1 cellular context compared by ENCODE assay signal in the genomic region with DNA sequence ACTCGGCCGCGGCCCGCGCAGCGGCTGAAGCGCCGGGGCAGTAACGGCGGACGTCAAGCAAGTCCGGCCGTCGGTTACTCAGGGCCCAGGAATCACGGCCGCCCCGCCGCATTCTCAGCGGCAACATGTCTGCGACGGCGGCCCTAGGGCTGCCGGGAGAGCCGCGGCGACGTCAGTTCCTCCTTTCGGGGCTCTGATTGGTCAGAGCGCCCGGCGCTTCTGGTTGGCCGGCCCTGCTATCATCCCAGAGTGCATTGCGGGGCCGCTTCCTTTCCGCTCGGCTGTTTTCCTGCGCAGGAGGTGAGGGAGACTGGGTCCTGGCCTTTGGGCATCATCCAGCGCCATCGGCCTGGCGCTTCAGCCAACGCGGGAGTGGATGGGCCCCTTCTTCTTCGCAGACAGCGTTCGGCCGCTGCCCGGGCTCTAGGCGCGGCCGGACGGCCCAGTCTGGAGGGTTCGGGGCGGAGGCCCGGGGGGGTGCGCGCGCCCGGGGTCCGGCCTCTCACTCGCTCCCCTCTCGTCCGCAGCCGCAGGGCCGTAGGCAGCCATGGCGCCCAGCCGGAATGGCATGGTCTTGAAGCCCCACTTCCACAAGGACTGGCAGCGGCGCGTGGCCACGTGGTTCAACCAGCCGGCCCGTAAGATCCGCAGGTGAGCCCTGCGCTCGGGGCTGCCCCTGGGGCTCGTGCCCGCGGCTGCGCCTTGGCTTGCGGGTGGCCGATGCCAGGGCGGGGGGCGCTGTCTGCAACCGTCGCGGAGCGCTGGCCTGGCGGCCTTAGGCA.
A peak's percentile ranks its signal among the peaks of the same experiment; 100 is the strongest.
TF ChIP-seq lines count a peak whose summit lies in the region.

RPL13 (plus strand) TSS at position 270 of the 782 bp plus-strand sequence; CDS start at position 548, 278 bp downstream.

TF ChIP-seq in K562, 482 proteins besides CTCF, POLR2A, EP300 and RAD21 (continued from another document and continues in another):
- peak; percentile 69; the same call in 1 of the 2 replicates for TF ChIP-seq ZNF592 (IDR thresholded peaks at IDR 0.05)
- no peak for TF ChIP-seq ZNF239 (CRISPR knock-in tag; IDR thresholded peaks at IDR 0.05)
- no peak for TF ChIP-seq OTX1 (CRISPR knock-in tag; IDR thresholded peaks at IDR 0.05)
- peak; percentile 60; the same call in 1 of the 2 replicates for TF ChIP-seq FOXJ2 (tag; IDR thresholded peaks at IDR 0.05)
- TF ChIP-seq FOXA1 (IDR thresholded peaks at IDR 0.05; ENCODE audit: borderline replicate concordance), result no peak
- TF ChIP-seq IFI16 (CRISPR knock-in tag; IDR thresholded peaks at IDR 0.05), result no peak
- TF ChIP-seq ZFP36 (IDR thresholded peaks at IDR 0.05; ENCODE audit: low read depth, low read length, partially characterized antibody), result no peak
- peak; percentile 65 for TF ChIP-seq FOS (IDR thresholded peaks at IDR 0.05; ENCODE audit: extremely low read depth, insufficient read length)
- peak; percentile 65; the same call in 1 of the 2 replicates for TF ChIP-seq ATF6 (CRISPR knock-in tag; IDR thresholded peaks at IDR 0.05)
- TF ChIP-seq HEY1 (CRISPR knock-in tag; IDR thresholded peaks at IDR 0.05; ENCODE audit: borderline replicate concordance), result no peak
- TF ChIP-seq, protein P1, sequence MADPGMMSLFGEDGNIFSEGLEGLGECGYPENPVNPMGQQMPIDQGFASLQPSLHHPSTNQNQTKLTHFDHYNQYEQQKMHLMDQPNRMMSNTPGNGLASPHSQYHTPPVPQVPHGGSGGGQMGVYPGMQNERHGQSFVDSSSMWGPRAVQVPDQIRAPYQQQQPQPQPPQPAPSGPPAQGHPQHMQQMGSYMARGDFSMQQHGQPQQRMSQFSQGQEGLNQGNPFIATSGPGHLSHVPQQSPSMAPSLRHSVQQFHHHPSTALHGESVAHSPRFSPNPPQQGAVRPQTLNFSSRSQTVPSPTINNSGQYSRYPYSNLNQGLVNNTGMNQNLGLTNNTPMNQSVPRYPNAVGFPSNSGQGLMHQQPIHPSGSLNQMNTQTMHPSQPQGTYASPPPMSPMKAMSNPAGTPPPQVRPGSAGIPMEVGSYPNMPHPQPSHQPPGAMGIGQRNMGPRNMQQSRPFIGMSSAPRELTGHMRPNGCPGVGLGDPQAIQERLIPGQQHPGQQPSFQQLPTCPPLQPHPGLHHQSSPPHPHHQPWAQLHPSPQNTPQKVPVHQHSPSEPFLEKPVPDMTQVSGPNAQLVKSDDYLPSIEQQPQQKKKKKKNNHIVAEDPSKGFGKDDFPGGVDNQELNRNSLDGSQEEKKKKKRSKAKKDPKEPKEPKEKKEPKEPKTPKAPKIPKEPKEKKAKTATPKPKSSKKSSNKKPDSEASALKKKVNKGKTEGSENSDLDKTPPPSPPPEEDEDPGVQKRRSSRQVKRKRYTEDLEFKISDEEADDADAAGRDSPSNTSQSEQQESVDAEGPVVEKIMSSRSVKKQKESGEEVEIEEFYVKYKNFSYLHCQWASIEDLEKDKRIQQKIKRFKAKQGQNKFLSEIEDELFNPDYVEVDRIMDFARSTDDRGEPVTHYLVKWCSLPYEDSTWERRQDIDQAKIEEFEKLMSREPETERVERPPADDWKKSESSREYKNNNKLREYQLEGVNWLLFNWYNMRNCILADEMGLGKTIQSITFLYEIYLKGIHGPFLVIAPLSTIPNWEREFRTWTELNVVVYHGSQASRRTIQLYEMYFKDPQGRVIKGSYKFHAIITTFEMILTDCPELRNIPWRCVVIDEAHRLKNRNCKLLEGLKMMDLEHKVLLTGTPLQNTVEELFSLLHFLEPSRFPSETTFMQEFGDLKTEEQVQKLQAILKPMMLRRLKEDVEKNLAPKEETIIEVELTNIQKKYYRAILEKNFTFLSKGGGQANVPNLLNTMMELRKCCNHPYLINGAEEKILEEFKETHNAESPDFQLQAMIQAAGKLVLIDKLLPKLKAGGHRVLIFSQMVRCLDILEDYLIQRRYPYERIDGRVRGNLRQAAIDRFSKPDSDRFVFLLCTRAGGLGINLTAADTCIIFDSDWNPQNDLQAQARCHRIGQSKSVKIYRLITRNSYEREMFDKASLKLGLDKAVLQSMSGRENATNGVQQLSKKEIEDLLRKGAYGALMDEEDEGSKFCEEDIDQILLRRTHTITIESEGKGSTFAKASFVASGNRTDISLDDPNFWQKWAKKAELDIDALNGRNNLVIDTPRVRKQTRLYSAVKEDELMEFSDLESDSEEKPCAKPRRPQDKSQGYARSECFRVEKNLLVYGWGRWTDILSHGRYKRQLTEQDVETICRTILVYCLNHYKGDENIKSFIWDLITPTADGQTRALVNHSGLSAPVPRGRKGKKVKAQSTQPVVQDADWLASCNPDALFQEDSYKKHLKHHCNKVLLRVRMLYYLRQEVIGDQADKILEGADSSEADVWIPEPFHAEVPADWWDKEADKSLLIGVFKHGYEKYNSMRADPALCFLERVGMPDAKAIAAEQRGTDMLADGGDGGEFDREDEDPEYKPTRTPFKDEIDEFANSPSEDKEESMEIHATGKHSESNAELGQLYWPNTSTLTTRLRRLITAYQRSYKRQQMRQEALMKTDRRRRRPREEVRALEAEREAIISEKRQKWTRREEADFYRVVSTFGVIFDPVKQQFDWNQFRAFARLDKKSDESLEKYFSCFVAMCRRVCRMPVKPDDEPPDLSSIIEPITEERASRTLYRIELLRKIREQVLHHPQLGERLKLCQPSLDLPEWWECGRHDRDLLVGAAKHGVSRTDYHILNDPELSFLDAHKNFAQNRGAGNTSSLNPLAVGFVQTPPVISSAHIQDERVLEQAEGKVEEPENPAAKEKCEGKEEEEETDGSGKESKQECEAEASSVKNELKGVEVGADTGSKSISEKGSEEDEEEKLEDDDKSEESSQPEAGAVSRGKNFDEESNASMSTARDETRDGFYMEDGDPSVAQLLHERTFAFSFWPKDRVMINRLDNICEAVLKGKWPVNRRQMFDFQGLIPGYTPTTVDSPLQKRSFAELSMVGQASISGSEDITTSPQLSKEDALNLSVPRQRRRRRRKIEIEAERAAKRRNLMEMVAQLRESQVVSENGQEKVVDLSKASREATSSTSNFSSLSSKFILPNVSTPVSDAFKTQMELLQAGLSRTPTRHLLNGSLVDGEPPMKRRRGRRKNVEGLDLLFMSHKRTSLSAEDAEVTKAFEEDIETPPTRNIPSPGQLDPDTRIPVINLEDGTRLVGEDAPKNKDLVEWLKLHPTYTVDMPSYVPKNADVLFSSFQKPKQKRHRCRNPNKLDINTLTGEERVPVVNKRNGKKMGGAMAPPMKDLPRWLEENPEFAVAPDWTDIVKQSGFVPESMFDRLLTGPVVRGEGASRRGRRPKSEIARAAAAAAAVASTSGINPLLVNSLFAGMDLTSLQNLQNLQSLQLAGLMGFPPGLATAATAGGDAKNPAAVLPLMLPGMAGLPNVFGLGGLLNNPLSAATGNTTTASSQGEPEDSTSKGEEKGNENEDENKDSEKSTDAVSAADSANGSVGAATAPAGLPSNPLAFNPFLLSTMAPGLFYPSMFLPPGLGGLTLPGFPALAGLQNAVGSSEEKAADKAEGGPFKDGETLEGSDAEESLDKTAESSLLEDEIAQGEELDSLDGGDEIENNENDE (IDR thresholded peaks at IDR 0.05; ENCODE audit: low read depth, low read length), result no peak
- TF ChIP-seq ZNF143 (CRISPR knock-in tag; IDR thresholded peaks at IDR 0.05), result peak; percentile 85
- no peak for TF ChIP-seq SNAPC5 (CRISPR knock-in tag; IDR thresholded peaks at IDR 0.05)
- peak; percentile 92 for TF ChIP-seq FOXP1 (CRISPR knock-in tag; IDR thresholded peaks at IDR 0.05)
- no peak for TF ChIP-seq MEF2A (IDR thresholded peaks at IDR 0.05; ENCODE audit: control insufficient read depth, low read depth, low read length)
- peak; percentile 74 for TF ChIP-seq NCOA6 (IDR thresholded peaks at IDR 0.05)
- no peak for TF ChIP-seq ZNF764 (CRISPR knock-in tag; IDR thresholded peaks at IDR 0.05; ENCODE audit: low read depth)
- TF ChIP-seq MXI1 (IDR thresholded peaks at IDR 0.05; ENCODE audit: low read depth, low read length), result peak; percentile 9; the same call in 1 of the 2 replicates
- no peak for TF ChIP-seq ZNF121 (CRISPR knock-in tag; conservative IDR thresholded peaks at IDR 0.05)
- peak; percentile 98 for TF ChIP-seq KDM5B (IDR thresholded peaks at IDR 0.05; ENCODE audit: insufficient replicate concordance, low read depth, low read length)
- TF ChIP-seq ZKSCAN3 (CRISPR knock-in tag; IDR thresholded peaks at IDR 0.05), result no peak
- TF ChIP-seq HOXB6 (CRISPR knock-in tag; IDR thresholded peaks at IDR 0.05; ENCODE audit: borderline replicate concordance), result no peak
- TF ChIP-seq TBP (optimal IDR thresholded peaks at IDR 0.05; ENCODE audit: low read depth, low read length), result no peak
- no peak; the same call in 1 of the 2 replicates for TF ChIP-seq ARID1B (IDR thresholded peaks at IDR 0.05)
- TF ChIP-seq AFF1 (IDR thresholded peaks at IDR 0.05; ENCODE audit: low read depth in 1 of 2, partially characterized antibody in 2 of 2), result peak; percentile 39 to 87
- TF ChIP-seq ZNF311 (CRISPR knock-in tag; IDR thresholded peaks at IDR 0.05), result no peak
- TF ChIP-seq, protein P2, sequence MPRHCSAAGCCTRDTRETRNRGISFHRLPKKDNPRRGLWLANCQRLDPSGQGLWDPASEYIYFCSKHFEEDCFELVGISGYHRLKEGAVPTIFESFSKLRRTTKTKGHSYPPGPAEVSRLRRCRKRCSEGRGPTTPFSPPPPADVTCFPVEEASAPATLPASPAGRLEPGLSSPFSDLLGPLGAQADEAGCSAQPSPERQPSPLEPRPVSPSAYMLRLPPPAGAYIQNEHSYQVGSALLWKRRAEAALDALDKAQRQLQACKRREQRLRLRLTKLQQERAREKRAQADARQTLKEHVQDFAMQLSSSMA (CRISPR knock-in tag; IDR thresholded peaks at IDR 0.05), result peak; percentile 58; the same call in 1 of the 2 replicates
- TF ChIP-seq DMBX1 (CRISPR knock-in tag; IDR thresholded peaks at IDR 0.05; ENCODE audit: borderline replicate concordance), result 0 out of 2 replicates have a peak, but pooled peaks have one; percentile 10
